Comparison of ENCODE assay signal across 23 cellular contexts in the genomic region with DNA sequence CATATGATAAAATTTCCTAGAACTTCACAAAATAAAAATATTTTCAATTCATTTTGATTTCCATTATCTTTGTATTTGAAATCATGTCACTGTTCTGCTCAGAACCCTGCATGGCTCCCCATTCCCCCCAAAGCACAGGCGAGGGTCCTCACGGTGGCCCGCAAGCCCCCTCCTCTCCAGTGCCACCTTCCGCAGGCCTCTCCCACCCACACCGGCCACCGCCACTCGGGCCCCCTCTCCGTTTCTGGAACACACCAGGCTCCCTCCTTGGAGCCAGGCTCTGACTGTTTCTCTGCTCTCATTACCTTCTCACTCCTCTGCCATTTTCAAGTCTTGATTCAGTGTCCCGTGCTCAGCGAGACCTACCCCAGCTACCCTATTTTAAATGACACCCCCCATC.
DNase-seq lines count a peak whose midpoint lies in the region; ATAC-seq and TF ChIP-seq lines count a peak whose summit lies in the region.
"Had no signal": no experiment of that assay in that cellular context is flagged by ENCODE, and none has a peak within 500 bp of the region (broad histone marks: within the 10 kb centered on the region; RNA-seq: fewer than 3 reads in every experiment).

No MANE protein-coding gene starts in this region.

- no peaks in the 10 kb centered on the region for H3K27me3 ChIP-seq in sigmoid colon
- no peaks in the 10 kb centered on the region for H3K27me3 ChIP-seq in uterus
- H3K27me3 ChIP-seq: BE2C; BLaER1 treated with 17β-estradiol and CSF1 and Interleukin-3, amounts not matched to agents 10 nM and 100 nM had no signal

- POLR2A ChIA-PET in activated CD8-positive, alpha-beta T cell treated with anti-CD3 and anti-CD28 coated beads for 36 hours (lab: Charles Lee), result no interaction called here

- H3K36me3 ChIP-seq in sigmoid colon (peaks cover 5 to 33% (median 13%) of the 10 kb centered on the region in 4 donors), uterus (no peaks in the 10 kb centered on the region)
- H3K36me3 ChIP-seq: BE2C, HAP-1 had no signal

- 95 to 97% methylated on average over 10 of the region's 10 CpGs for WGBS in sigmoid colon, 2 donors

- no peak for ATAC-seq in activated CD8-positive, alpha-beta T cell treated with anti-CD3 and anti-CD28 coated beads for 36 hours

- H3K4me3 Mint-ChIP-seq in endothelial cell (ENCODE audit: unreplicated experiment), result no peak overlapping the region
- no peak overlapping the region for H3K4me3 Mint-ChIP-seq in activated CD8-positive, alpha-beta T cell treated with anti-CD3 and anti-CD28 coated beads for 36 hours
- H3K4me3 Mint-ChIP-seq: CD14-positive monocyte; CD4-positive, alpha-beta T cell; CD8-positive, alpha-beta memory T cell; GM23338; HFFc6 had no signal

- no peak for TF ChIP-seq CTCF in endothelial cell (IDR thresholded peaks at IDR 0.05; ENCODE audit: unreplicated experiment)
- TF ChIP-seq CTCF in sigmoid colon (IDR thresholded peaks at IDR 0.05), result no peak
- no peak for TF ChIP-seq CTCF in activated CD8-positive, alpha-beta T cell treated with anti-CD3 and anti-CD28 coated beads for 36 hours (IDR thresholded peaks at IDR 0.05)
- TF ChIP-seq CTCF in uterus (IDR thresholded peaks at IDR 0.05), result no peak

- H3K4me1 ChIP-seq in sigmoid colon (no peaks in the 10 kb centered on the region), uterus (no peaks in the 10 kb centered on the region)
- H3K4me1 ChIP-seq: A549, BE2C, HAP-1 had no signal

- intact Hi-C loops in sigmoid colon (cut with DNase I) (no loop called here), uterus (cut with DNase I; ENCODE audit: low total_unique reads) (no loop called here)
- intact Hi-C loops in activated CD8-positive, alpha-beta T cell treated with anti-CD3 and anti-CD28 coated beads for 36 hours (cut with micrococcal nuclease), result no loop called here

- H3K4me3 ChIP-seq in sigmoid colon (no peak overlapping the region), uterus (no peak overlapping the region)
- H3K4me3 ChIP-seq: A549; BLaER1 treated with 17β-estradiol and CSF1 and Interleukin-3, amounts not matched to agents 10 nM and 100 nM; GM23338; HAP-1 had no signal

- CTCF ChIA-PET in activated CD8-positive, alpha-beta T cell treated with anti-CD3 and anti-CD28 coated beads for 36 hours (lab: Charles Lee), result no interaction called here

- H3K27me3 Mint-ChIP-seq in endothelial cell (ENCODE audit: unreplicated experiment), result peaks cover 11% of the 10 kb centered on the region
- H3K27me3 Mint-ChIP-seq in activated CD8-positive, alpha-beta T cell treated with anti-CD3 and anti-CD28 coated beads for 36 hours, result no peaks in the 10 kb centered on the region

- H3K36me3 Mint-ChIP-seq in endothelial cell (ENCODE audit: low read depth, unreplicated experiment), result peaks cover 6% of the 10 kb centered on the region
- H3K36me3 Mint-ChIP-seq in activated CD8-positive, alpha-beta T cell treated with anti-CD3 and anti-CD28 coated beads for 36 hours (ENCODE audit: low read depth), result no peaks in the 10 kb centered on the region
- H3K36me3 Mint-ChIP-seq: CD14-positive monocyte; CD8-positive, alpha-beta memory T cell had no signal

- H3K9me3 ChIP-seq in sigmoid colon, result no peaks in the 10 kb centered on the region
- no peaks in the 10 kb centered on the region for H3K9me3 ChIP-seq in uterus
- H3K9me3 ChIP-seq: A549; BE2C; BLaER1 treated with 17β-estradiol and CSF1 and Interleukin-3, amounts not matched to agents 10 nM and 100 nM; HAP-1 had no signal

- H3K27ac Mint-ChIP-seq in endothelial cell (ENCODE audit: unreplicated experiment), result peak overlapping the region; percentile 45
- no peak overlapping the region for H3K27ac Mint-ChIP-seq in activated CD8-positive, alpha-beta T cell treated with anti-CD3 and anti-CD28 coated beads for 36 hours
- H3K27ac Mint-ChIP-seq: CD14-positive monocyte; CD4-positive, alpha-beta T cell; GM23338; HFFc6 had no signal

- no peak for TF ChIP-seq EP300 in sigmoid colon (IDR thresholded peaks at IDR 0.05)

- H3K9me3 Mint-ChIP-seq in endothelial cell (ENCODE audit: unreplicated experiment), result no peaks in the 10 kb centered on the region
- no peaks in the 10 kb centered on the region for H3K9me3 Mint-ChIP-seq in activated CD8-positive, alpha-beta T cell treated with anti-CD3 and anti-CD28 coated beads for 36 hours
- H3K9me3 Mint-ChIP-seq: CD4-positive, alpha-beta T cell; CD8-positive, alpha-beta memory T cell; GM23338; HFFc6 had no signal

- peaks cover 16% of the 10 kb centered on the region for H3K4me1 Mint-ChIP-seq in endothelial cell (ENCODE audit: unreplicated experiment)
- H3K4me1 Mint-ChIP-seq in activated CD8-positive, alpha-beta T cell treated with anti-CD3 and anti-CD28 coated beads for 36 hours (ENCODE audit: low read depth), result no peaks in the 10 kb centered on the region
- H3K4me1 Mint-ChIP-seq: CD14-positive monocyte; CD8-positive, alpha-beta memory T cell had no signal

- no peak overlapping the region for H3K27ac ChIP-seq in sigmoid colon
- no peak overlapping the region for H3K27ac ChIP-seq in uterus
- H3K27ac ChIP-seq: 22Rv1; A549; BLaER1 treated with 17β-estradiol and CSF1 and Interleukin-3, amounts not matched to agents 10 nM and 100 nM had no signal

- TF ChIP-seq POLR2A in sigmoid colon (IDR thresholded peaks at IDR 0.05) (no peak), uterus (IDR thresholded peaks at IDR 0.05) (no peak)

- peak; percentile 7 for DNase-seq in activated CD8-positive, alpha-beta memory T cell treated with anti-CD3 and anti-CD28 coated beads, Interleukin-2, amount 50 U/mL, for 48 hours
- DNase-seq in activated CD8-positive, alpha-beta memory T cell treated with anti-CD3 and anti-CD28 coated beads for 24 hours, result no peak
- no peak for DNase-seq in endothelial cell (ENCODE audit: low spot score)
- DNase-seq in sigmoid colon, result peak; percentile 38
- no peak for DNase-seq in activated CD8-positive, alpha-beta T cell treated with anti-CD3 and anti-CD28 coated beads for 36 hours
- DNase-seq in uterus, result no peak
- DNase-seq: ACHN; AML-193; BE2C; Calu3; CD4-positive, alpha-beta T cell; CD8-positive, alpha-beta memory T cell; COR-L47; DMS53; DMS79 treated with DMSO at 0.1 percent for 48 hours; GF-D8; HFFc6 had no signal

Comparison
In these comparisons a context has a peak if more than half of its experiments do, and no peak if none do; other contexts are left out.
1. DNase-seq: peak in activated CD8-positive, alpha-beta memory T cell treated with anti-CD3 and anti-CD28 coated beads, Interleukin-2, amount 50 U/mL, for 48 hours (single experiment) and sigmoid colon (single experiment); none in activated CD8-positive, alpha-beta memory T cell treated with anti-CD3 and anti-CD28 coated beads for 24 hours (single experiment), endothelial cell (single experiment), activated CD8-positive, alpha-beta T cell treated with anti-CD3 and anti-CD28 coated beads for 36 hours (single experiment) and uterus (0 of 2).